ENCODE assay signal across 1 cellular context in the genomic region with DNA sequence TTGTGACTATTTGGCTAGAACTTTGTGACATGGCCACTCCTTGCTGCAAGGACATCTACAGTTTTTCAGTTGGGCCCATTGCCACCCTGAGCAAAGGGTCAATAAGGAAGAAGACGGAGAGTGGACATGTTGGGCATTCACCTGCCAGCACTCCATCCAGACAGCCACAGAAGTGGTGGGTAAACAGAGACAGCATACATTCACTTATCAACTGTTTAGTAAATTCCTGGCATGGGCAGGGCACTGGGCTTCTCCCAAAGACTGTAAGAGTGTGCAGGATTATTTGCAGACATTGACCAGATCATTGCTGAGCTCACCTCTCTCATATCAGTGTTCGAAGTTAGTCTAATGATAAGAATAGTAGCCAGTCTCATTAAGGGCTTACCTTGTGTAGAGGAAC.
TF ChIP-seq lines count a peak whose summit lies in the region.

No MANE protein-coding gene starts in this region.

TF ChIP-seq in HepG2, 621 proteins besides CTCF, POLR2A, EP300 and RAD21:
- TF ChIP-seq, protein P1, sequence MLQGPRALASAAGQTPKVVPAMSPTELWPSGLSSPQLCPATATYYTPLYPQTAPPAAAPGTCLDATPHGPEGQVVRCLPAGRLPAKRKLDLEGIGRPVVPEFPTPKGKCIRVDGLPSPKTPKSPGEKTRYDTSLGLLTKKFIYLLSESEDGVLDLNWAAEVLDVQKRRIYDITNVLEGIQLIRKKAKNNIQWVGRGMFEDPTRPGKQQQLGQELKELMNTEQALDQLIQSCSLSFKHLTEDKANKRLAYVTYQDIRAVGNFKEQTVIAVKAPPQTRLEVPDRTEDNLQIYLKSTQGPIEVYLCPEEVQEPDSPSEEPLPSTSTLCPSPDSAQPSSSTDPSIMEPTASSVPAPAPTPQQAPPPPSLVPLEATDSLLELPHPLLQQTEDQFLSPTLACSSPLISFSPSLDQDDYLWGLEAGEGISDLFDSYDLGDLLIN (CRISPR knock-in tag; IDR thresholded peaks at IDR 0.05; ENCODE audit: borderline replicate concordance) = no peak
- TF ChIP-seq FOXC1 (CRISPR knock-in tag; IDR thresholded peaks at IDR 0.05; ENCODE audit: borderline replicate concordance) = no peak
- no peak for TF ChIP-seq NR2F6 (IDR thresholded peaks at IDR 0.05)
- 0 out of 2 replicates have a peak, but pooled peaks have one; percentile 14 for TF ChIP-seq NR2F6 (CRISPR knock-in tag; IDR thresholded peaks at IDR 0.05)
- no peak for TF ChIP-seq SOX13 (IDR thresholded peaks at IDR 0.05)
- peak in 1 of 2 experiments; percentile 28; a peak in 1 of 4 replicates for TF ChIP-seq SOX13 (CRISPR knock-in tag; conservative IDR thresholded peaks at IDR 0.05 in 1 of 2, IDR thresholded peaks at IDR 0.05 in 1 of 2)
- TF ChIP-seq AHR (CRISPR knock-in tag; IDR thresholded peaks at IDR 0.05) = no peak
- TF ChIP-seq, protein P2, sequence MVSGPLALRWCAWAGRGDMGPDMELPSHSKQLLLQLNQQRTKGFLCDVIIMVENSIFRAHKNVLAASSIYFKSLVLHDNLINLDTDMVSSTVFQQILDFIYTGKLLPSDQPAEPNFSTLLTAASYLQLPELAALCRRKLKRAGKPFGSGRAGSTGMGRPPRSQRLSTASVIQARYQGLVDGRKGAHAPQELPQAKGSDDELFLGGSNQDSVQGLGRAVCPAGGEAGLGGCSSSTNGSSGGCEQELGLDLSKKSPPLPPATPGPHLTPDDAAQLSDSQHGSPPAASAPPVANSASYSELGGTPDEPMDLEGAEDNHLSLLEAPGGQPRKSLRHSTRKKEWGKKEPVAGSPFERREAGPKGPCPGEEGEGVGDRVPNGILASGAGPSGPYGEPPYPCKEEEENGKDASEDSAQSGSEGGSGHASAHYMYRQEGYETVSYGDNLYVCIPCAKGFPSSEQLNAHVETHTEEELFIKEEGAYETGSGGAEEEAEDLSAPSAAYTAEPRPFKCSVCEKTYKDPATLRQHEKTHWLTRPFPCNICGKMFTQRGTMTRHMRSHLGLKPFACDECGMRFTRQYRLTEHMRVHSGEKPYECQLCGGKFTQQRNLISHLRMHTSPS (CRISPR knock-in tag; IDR thresholded peaks at IDR 0.05; ENCODE audit: low read depth) = no peak
- TF ChIP-seq FOSL2 (CRISPR knock-in tag; IDR thresholded peaks at IDR 0.05) = peak; percentile 13; the same call in 1 of the 2 replicates
- TF ChIP-seq ZNF234 (CRISPR knock-in tag; conservative IDR thresholded peaks at IDR 0.05) = no peak
- TF ChIP-seq, protein P3, sequence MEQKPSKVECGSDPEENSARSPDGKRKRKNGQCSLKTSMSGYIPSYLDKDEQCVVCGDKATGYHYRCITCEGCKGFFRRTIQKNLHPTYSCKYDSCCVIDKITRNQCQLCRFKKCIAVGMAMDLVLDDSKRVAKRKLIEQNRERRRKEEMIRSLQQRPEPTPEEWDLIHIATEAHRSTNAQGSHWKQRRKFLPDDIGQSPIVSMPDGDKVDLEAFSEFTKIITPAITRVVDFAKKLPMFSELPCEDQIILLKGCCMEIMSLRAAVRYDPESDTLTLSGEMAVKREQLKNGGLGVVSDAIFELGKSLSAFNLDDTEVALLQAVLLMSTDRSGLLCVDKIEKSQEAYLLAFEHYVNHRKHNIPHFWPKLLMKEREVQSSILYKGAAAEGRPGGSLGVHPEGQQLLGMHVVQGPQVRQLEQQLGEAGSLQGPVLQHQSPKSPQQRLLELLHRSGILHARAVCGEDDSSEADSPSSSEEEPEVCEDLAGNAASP (CRISPR knock-in tag; IDR thresholded peaks at IDR 0.05; ENCODE audit: borderline replicate concordance) = no peak
- TF ChIP-seq ATRX (CRISPR knock-in tag; IDR thresholded peaks at IDR 0.05; ENCODE audit: borderline replicate concordance) = no peak
- TF ChIP-seq ZNF772 (CRISPR knock-in tag; IDR thresholded peaks at IDR 0.05) = no peak
- no peak for TF ChIP-seq ZNF382 (CRISPR knock-in tag; IDR thresholded peaks at IDR 0.05; ENCODE audit: borderline replicate concordance)
- TF ChIP-seq, protein P4, sequence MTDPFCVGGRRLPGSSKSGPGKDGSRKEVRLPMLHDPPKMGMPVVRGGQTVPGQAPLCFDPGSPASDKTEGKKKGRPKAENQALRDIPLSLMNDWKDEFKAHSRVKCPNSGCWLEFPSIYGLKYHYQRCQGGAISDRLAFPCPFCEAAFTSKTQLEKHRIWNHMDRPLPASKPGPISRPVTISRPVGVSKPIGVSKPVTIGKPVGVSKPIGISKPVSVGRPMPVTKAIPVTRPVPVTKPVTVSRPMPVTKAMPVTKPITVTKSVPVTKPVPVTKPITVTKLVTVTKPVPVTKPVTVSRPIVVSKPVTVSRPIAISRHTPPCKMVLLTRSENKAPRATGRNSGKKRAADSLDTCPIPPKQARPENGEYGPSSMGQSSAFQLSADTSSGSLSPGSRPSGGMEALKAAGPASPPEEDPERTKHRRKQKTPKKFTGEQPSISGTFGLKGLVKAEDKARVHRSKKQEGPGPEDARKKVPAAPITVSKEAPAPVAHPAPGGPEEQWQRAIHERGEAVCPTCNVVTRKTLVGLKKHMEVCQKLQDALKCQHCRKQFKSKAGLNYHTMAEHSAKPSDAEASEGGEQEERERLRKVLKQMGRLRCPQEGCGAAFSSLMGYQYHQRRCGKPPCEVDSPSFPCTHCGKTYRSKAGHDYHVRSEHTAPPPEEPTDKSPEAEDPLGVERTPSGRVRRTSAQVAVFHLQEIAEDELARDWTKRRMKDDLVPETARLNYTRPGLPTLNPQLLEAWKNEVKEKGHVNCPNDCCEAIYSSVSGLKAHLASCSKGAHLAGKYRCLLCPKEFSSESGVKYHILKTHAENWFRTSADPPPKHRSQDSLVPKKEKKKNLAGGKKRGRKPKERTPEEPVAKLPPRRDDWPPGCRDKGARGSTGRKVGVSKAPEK (CRISPR knock-in tag; IDR thresholded peaks at IDR 0.05; ENCODE audit: borderline replicate concordance) = no peak
- no peak for TF ChIP-seq U2AF1 (optimal IDR thresholded peaks at IDR 0.05; ENCODE audit: low read depth, low read length)
- TF ChIP-seq ZNF33B (CRISPR knock-in tag; IDR thresholded peaks at IDR 0.05) = no peak
- TF ChIP-seq, protein P5, sequence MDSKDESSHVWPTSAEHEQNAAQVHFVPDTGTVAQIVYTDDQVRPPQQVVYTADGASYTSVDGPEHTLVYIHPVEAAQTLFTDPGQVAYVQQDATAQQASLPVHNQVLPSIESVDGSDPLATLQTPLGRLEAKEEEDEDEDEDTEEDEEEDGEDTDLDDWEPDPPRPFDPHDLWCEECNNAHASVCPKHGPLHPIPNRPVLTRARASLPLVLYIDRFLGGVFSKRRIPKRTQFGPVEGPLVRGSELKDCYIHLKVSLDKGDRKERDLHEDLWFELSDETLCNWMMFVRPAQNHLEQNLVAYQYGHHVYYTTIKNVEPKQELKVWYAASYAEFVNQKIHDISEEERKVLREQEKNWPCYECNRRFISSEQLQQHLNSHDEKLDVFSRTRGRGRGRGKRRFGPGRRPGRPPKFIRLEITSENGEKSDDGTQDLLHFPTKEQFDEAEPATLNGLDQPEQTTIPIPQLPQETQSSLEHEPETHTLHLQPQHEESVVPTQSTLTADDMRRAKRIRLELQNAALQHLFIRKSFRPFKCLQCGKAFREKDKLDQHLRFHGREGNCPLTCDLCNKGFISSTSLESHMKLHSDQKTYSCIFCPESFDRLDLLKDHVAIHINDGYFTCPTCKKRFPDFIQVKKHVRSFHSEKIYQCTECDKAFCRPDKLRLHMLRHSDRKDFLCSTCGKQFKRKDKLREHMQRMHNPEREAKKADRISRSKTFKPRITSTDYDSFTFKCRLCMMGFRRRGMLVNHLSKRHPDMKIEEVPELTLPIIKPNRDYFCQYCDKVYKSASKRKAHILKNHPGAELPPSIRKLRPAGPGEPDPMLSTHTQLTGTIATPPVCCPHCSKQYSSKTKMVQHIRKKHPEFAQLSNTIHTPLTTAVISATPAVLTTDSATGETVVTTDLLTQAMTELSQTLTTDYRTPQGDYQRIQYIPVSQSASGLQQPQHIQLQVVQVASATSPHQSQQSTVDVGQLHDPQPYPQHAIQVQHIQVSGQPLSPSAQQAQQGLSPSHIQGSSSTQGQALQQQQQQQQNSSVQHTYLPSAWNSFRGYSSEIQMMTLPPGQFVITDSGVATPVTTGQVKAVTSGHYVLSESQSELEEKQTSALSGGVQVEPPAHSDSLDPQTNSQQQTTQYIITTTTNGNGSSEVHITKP (CRISPR knock-in tag; IDR thresholded peaks at IDR 0.05; ENCODE audit: low read depth) = no peak
- TF ChIP-seq ZNF891 (CRISPR knock-in tag; IDR thresholded peaks at IDR 0.05) = no peak
- no peak for TF ChIP-seq ZNF678 (CRISPR knock-in tag; IDR thresholded peaks at IDR 0.05)
- TF ChIP-seq ZBTB42 (CRISPR knock-in tag; IDR thresholded peaks at IDR 0.05) = no peak
- TF ChIP-seq ZNF431 (CRISPR knock-in tag; IDR thresholded peaks at IDR 0.05; ENCODE audit: borderline replicate concordance, low read depth) = no peak
- TF ChIP-seq ZNF619 (CRISPR knock-in tag; IDR thresholded peaks at IDR 0.05) = no peak
- TF ChIP-seq ZNF350 (CRISPR knock-in tag; IDR thresholded peaks at IDR 0.05; ENCODE audit: borderline replicate concordance, low read depth) = no peak
- no peak for TF ChIP-seq ZNF549 (CRISPR knock-in tag; IDR thresholded peaks at IDR 0.05)
- TF ChIP-seq, protein P6, sequence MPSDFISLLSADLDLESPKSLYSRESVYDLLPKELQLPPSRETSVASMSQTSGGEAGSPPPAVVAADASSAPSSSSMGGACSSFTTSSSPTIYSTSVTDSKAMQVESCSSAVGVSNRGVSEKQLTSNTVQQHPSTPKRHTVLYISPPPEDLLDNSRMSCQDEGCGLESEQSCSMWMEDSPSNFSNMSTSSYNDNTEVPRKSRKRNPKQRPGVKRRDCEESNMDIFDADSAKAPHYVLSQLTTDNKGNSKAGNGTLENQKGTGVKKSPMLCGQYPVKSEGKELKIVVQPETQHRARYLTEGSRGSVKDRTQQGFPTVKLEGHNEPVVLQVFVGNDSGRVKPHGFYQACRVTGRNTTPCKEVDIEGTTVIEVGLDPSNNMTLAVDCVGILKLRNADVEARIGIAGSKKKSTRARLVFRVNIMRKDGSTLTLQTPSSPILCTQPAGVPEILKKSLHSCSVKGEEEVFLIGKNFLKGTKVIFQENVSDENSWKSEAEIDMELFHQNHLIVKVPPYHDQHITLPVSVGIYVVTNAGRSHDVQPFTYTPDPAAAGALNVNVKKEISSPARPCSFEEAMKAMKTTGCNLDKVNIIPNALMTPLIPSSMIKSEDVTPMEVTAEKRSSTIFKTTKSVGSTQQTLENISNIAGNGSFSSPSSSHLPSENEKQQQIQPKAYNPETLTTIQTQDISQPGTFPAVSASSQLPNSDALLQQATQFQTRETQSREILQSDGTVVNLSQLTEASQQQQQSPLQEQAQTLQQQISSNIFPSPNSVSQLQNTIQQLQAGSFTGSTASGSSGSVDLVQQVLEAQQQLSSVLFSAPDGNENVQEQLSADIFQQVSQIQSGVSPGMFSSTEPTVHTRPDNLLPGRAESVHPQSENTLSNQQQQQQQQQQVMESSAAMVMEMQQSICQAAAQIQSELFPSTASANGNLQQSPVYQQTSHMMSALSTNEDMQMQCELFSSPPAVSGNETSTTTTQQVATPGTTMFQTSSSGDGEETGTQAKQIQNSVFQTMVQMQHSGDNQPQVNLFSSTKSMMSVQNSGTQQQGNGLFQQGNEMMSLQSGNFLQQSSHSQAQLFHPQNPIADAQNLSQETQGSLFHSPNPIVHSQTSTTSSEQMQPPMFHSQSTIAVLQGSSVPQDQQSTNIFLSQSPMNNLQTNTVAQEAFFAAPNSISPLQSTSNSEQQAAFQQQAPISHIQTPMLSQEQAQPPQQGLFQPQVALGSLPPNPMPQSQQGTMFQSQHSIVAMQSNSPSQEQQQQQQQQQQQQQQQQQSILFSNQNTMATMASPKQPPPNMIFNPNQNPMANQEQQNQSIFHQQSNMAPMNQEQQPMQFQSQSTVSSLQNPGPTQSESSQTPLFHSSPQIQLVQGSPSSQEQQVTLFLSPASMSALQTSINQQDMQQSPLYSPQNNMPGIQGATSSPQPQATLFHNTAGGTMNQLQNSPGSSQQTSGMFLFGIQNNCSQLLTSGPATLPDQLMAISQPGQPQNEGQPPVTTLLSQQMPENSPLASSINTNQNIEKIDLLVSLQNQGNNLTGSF (CRISPR knock-in tag; IDR thresholded peaks at IDR 0.05) = no peak
- TF ChIP-seq FOXA1 (IDR thresholded peaks at IDR 0.05) = no peak
- TF ChIP-seq FOXA1 (CRISPR knock-in tag; IDR thresholded peaks at IDR 0.05) = peak; percentile 34; the same call in 1 of the 2 replicates
- no peak for TF ChIP-seq TOE1 (CRISPR knock-in tag; IDR thresholded peaks at IDR 0.05)
- TF ChIP-seq ZNF761 (CRISPR knock-in tag; conservative IDR thresholded peaks at IDR 0.05) = no peak
- TF ChIP-seq CBFB (CRISPR knock-in tag; IDR thresholded peaks at IDR 0.05) = no peak
- TF ChIP-seq ATM (IDR thresholded peaks at IDR 0.05; ENCODE audit: borderline replicate concordance) = no peak
- no peak for TF ChIP-seq ZNF432 (CRISPR knock-in tag; IDR thresholded peaks at IDR 0.05; ENCODE audit: borderline replicate concordance)
- no peak for TF ChIP-seq DNMT1 (CRISPR knock-in tag; IDR thresholded peaks at IDR 0.05)
- TF ChIP-seq, protein P7, sequence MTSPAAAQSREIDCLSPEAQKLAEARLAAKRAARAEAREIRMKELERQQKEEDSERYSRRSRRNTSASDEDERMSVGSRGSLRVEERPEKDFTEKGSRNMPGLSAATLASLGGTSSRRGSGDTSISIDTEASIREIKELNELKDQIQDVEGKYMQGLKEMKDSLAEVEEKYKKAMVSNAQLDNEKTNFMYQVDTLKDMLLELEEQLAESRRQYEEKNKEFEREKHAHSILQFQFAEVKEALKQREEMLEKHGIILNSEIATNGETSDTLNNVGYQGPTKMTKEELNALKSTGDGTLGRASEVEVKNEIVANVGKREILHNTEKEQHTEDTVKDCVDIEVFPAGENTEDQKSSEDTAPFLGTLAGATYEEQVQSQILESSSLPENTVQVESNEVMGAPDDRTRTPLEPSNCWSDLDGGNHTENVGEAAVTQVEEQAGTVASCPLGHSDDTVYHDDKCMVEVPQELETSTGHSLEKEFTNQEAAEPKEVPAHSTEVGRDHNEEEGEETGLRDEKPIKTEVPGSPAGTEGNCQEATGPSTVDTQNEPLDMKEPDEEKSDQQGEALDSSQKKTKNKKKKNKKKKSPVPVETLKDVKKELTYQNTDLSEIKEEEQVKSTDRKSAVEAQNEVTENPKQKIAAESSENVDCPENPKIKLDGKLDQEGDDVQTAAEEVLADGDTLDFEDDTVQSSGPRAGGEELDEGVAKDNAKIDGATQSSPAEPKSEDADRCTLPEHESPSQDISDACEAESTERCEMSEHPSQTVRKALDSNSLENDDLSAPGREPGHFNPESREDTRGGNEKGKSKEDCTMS (CRISPR knock-in tag; conservative IDR thresholded peaks at IDR 0.05) = no peak
- no peak for TF ChIP-seq ZNF121 (CRISPR knock-in tag; IDR thresholded peaks at IDR 0.05)
